ENCODE assay signal across 33 cellular contexts in the genomic region with DNA sequence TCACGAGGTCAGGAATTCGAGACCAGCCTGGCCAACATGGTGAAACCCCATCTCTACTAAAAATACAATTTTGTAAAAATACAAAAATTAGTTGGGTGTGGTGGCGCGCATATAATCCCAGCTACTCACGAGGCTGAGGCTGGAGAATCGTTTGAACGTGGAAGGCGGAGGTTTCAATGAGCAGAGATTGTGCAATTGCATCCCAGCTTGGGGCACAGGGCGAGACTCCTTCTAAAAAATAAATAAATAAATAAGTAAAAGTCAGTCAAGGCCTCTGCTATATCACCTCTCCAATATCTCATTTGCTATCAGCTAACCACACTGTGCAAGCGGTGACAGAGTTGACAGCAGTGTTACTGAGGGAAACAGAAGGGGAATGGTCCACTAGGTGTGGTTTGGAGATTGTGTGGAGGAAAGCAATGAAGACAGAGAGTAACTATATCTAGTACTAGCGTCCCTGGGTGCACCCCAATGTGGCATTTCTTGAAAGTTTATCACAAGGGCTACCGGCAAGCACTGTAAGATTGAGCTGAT.
"Had no signal": no experiment of that assay in that cellular context is flagged by ENCODE, and none has a peak within 500 bp of the region (broad histone marks: within the 10 kb centered on the region; RNA-seq: fewer than 3 reads in every experiment).

No MANE protein-coding gene starts in this region.

- H3K4me1 ChIP-seq: adrenal gland, ascending aorta, body of pancreas, breast epithelium had no signal

- H3K36me3 ChIP-seq: adrenal gland, ascending aorta, brain microvascular endothelial cell, breast epithelium, cardiac muscle cell had no signal

- DNase-seq: activated effector memory CD4-positive, alpha-beta T cell treated with anti-CD3 and anti-CD28 coated beads, Interleukin-2, amount 50 U/mL, for 16 hours; activated effector memory CD4-positive, alpha-beta T cell treated with Interleukin-2 at 50 U/mL for 16 hours; activated gamma-delta T cell; activated gamma-delta T cell treated with Interleukin-2 at 50 U/mL for 16 hours; activated naive CD4-positive, alpha-beta T cell; activated naive CD4-positive, alpha-beta T cell treated with anti-CD3 and anti-CD28 coated beads for 36 hours; activated naive CD4-positive, alpha-beta T cell treated with anti-CD3 and anti-CD28 coated beads, Interleukin-2, amount 10 ng/mL, durations not matched to agents 7 days and 5 days; activated naive CD4-positive, alpha-beta T cell treated with anti-CD3 and anti-CD28 coated beads, Interleukin-2, amount 50 U/mL, for 16 hours; activated naive CD4-positive, alpha-beta T cell treated with Interleukin-2 at 50 U/mL for 16 hours; activated naive CD8-positive, alpha-beta T cell treated with anti-CD3 and anti-CD28 coated beads for 36 hours; activated naive CD8-positive, alpha-beta T cell treated with anti-CD3 and anti-CD28 coated beads, Interleukin-2, amount 10 ng/mL, durations not matched to agents 7 days and 5 days; activated naive CD8-positive, alpha-beta T cell treated with anti-CD3 and anti-CD28 coated beads, Interleukin-2, amount 50 U/mL, for 24 hours; activated T-cell treated with anti-CD3 and anti-CD28 coated beads, Interleukin-2, amount 50 U/mL, for 24 hours; activated T-cell treated with anti-CD3 and anti-CD28 coated beads, Interleukin-2, amount 50 U/mL, for 4 hours; activated T-cell treated with anti-CD3 and anti-CD28 coated beads, Interleukin-2, amount 50 U/mL, for 48 hours; activated T-cell treated with anti-CD3 and anti-CD28 coated beads, Interleukin-2, amount 50 U/mL, for 72 hours; adrenal gland; amniotic stem cell; amygdala; anterior cingulate cortex; aorta; body of pancreas; brain microvascular endothelial cell; caudate nucleus; central memory CD4-positive, alpha-beta T cell; cerebellar nuclear complex had no signal

- H3K4me3 ChIP-seq: adrenal gland, ascending aorta, body of pancreas, breast epithelium, cardiac muscle cell had no signal

- H3K9me3 ChIP-seq: adrenal gland, ascending aorta, body of pancreas, breast epithelium had no signal

- H3K27ac ChIP-seq: adrenal gland, ascending aorta, body of pancreas, brain microvascular endothelial cell, breast epithelium, cardiac muscle cell had no signal

- H3K27me3 ChIP-seq: adrenal gland, ascending aorta, body of pancreas, brain microvascular endothelial cell, breast epithelium, cardiac muscle cell had no signal

- ATAC-seq: activated naive CD4-positive, alpha-beta T cell treated with anti-CD3 and anti-CD28 coated beads, Interleukin-2, amount 50 U/mL, for 72 hours; activated naive CD8-positive, alpha-beta T cell treated with anti-CD3 and anti-CD28 coated beads, Interleukin-2, amount 50 U/mL, for 24 hours; activated T-cell treated with anti-CD3 and anti-CD28 coated beads, Interleukin-2, amount 50 U/mL, for 4 hours; activated T-cell treated with anti-CD3 and anti-CD28 coated beads, Interleukin-2, amount 50 U/mL, for 72 hours; activated T-helper 17 cell treated with anti-CD3 and anti-CD28 coated beads, Interleukin-2, amount 50 U/mL, for 72 hours; body of pancreas had no signal

- FAIRE-seq: astrocyte, bronchial epithelial cell had no signal
